Comparison of ENCODE assay signal across 14 cellular contexts in genomic region chr3:149401926-149402310, GRCh38. TPM values are rescaled to one million over a fixed set of nuclear protein-coding genes. Genes with fewer than 3 reads are reported as not detected.
A peak's percentile ranks its signal among the peaks of the same experiment; 100 is the strongest.
DNase-seq lines count a peak whose midpoint lies in the region; ATAC-seq and TF ChIP-seq lines count a peak whose summit lies in the region.
"Had no signal": no experiment of that assay in that cellular context is flagged by ENCODE, and none has a peak within 500 bp of the region (broad histone marks: within the 10 kb centered on the region; RNA-seq: fewer than 3 reads in every experiment).

No MANE protein-coding gene starts in this region.

- no peak for TF ChIP-seq POLR2A in tibial nerve (IDR thresholded peaks at IDR 0.05)

- CTCF ChIA-PET in AG04450 (lab: Charles Lee) = interaction anchor here (1.0 to 1.7 kb wide), 5 partner anchors 11 to 446 kb away, joined by 3 to 4 read pairs (median 3); no protein-coding TSS in a partner anchor

- DNase-seq in AG04450 (ENCODE audit: low read depth, low spot score) = no peak
- peak; percentile 9 for DNase-seq in MV-4-11 (lab: John Stamatoyannopoulos, UW)
- DNase-seq in COLO668 (lab: John Stamatoyannopoulos, UW; ENCODE audit: unreplicated experiment) = no peak
- no peak for DNase-seq in tibial nerve (ENCODE audit: low spot score in 2 of 2)
- DNase-seq: activated effector memory CD4-positive, alpha-beta T cell treated with Interleukin-2 at 50 U/mL for 16 hours; glutamatergic neuron; stimulated activated naive CD8-positive, alpha-beta T cell treated with anti-CD3 and anti-CD28 coated beads, Interleukin-15, Interleukin-2, amounts not matched to agents 100 U/mL and 50 U/mL, for 24 hours had no signal

- H3K27me3 ChIP-seq in AG04450 (ENCODE audit: control insufficient read depth, insufficient read depth, low read length) = no peaks in the 10 kb centered on the region
- H3K27me3 ChIP-seq in duodenal mucosa (ENCODE audit: control insufficient read depth in 1 of 2, insufficient read depth in 2 of 2, low read length in 2 of 2) = no peaks in the 10 kb centered on the region
- H3K27me3 ChIP-seq in mucosa of stomach (ENCODE audit: control insufficient read depth, insufficient read depth, low read length) = no peaks in the 10 kb centered on the region
- no peaks in the 10 kb centered on the region for H3K27me3 ChIP-seq in tibial nerve
- H3K27me3 ChIP-seq: cardiac muscle cell had no signal

- H3K9me3 ChIP-seq in AG04450 (ENCODE audit: control insufficient read depth, insufficient read depth, low read length) (no peaks in the 10 kb centered on the region), duodenal mucosa (ENCODE audit: control insufficient read depth in 1 of 2, low read length in 2 of 2) (no peaks in the 10 kb centered on the region), mucosa of stomach (ENCODE audit: control insufficient read depth, low read length) (no peaks in the 10 kb centered on the region), tibial nerve (no peaks in the 10 kb centered on the region)

- H3K4me3 ChIP-seq in AG04450 (ENCODE audit: low read depth, low read length) (no peak overlapping the region), duodenal mucosa (ENCODE audit: low read depth in 1 of 2, low read length in 2 of 2) (no peak overlapping the region), mucosa of stomach (ENCODE audit: low read length) (no peak overlapping the region), tibial nerve (no peak overlapping the region)
- H3K4me3 ChIP-seq: cardiac muscle cell, SK-N-MC had no signal

- 83 to 84% methylated on average over 2 of the region's 2 CpGs for WGBS in tibial nerve, 2 donors

- no peak for TF ChIP-seq EP300 in tibial nerve (IDR thresholded peaks at IDR 0.05)

- H3K27ac ChIP-seq in AG04450 (ENCODE audit: low read depth, low read length) (peak overlapping the region; percentile 43), duodenal mucosa (ENCODE audit: low read depth, low read length) (peak overlapping the region; percentile 51), tibial nerve (no peak overlapping the region)
- H3K27ac ChIP-seq: cardiac muscle cell, SK-N-MC had no signal

- TF ChIP-seq CTCF in AG04450 (IDR thresholded peaks at IDR 0.05; ENCODE audit: low read depth, low read length) = no peak
- no peak for TF ChIP-seq CTCF in tibial nerve (IDR thresholded peaks at IDR 0.05)

- H3K36me3 ChIP-seq in duodenal mucosa (ENCODE audit: control insufficient read depth in 1 of 2, insufficient read depth in 2 of 2, low read length in 2 of 2) = no peaks in the 10 kb centered on the region
- no peaks in the 10 kb centered on the region for H3K36me3 ChIP-seq in mucosa of stomach (ENCODE audit: control insufficient read depth, insufficient read depth, low read length)
- no peaks in the 10 kb centered on the region for H3K36me3 ChIP-seq in tibial nerve
- H3K36me3 ChIP-seq: cardiac muscle cell had no signal

- POLR2A ChIA-PET in AG04450 (lab: Yijun Ruan, JAX) = interaction anchor here (0.9 to 1.3 kb wide), 6 partner anchors 15 to 272 kb away, joined by 3 to 7 read pairs (median 4); partner anchors contain the start of genes TM4SF1 and WWTR1

- H3K4me1 ChIP-seq in duodenal mucosa (ENCODE audit: control insufficient read depth in 1 of 2, insufficient read depth in 2 of 2, low read length in 2 of 2) = peaks cover 9 to 24% of the 10 kb centered on the region in 2 donors
- peaks cover 40% of the 10 kb centered on the region for H3K4me1 ChIP-seq in mucosa of stomach (ENCODE audit: control insufficient read depth, insufficient read depth, low read length)
- no peaks in the 10 kb centered on the region for H3K4me1 ChIP-seq in tibial nerve

- ATAC-seq in GM21381 (IDR thresholded peaks at IDR 0.05; ENCODE audit: unreplicated experiment) (no peak), GM19395 (IDR thresholded peaks at IDR 0.05; ENCODE audit: unreplicated experiment) (no peak)
- ATAC-seq: stimulated activated naive CD8-positive, alpha-beta T cell treated with anti-CD3 and anti-CD28 coated beads, Interleukin-15, Interleukin-2, amounts not matched to agents 100 U/mL and 50 U/mL, for 24 hours had no signal

- H3K9ac ChIP-seq in duodenal mucosa (ENCODE audit: low read depth in 1 of 2, low read length in 2 of 2) (no peak overlapping the region), mucosa of stomach (ENCODE audit: low read length) (peak overlapping the region; percentile 47)

RNA-seq across cellular contexts. Expression of gene TM4SF1, which starts 24.5 kb away (rescaled TPM):
- 232 and 260 TPM in 2 replicates for polyA plus RNA-seq in AG04450 (2011; rRNA removed)
- 189 and 207 TPM in 2 replicates for polyA minus RNA-seq in AG04450 (2011; rRNA and poly(A)+ RNA removed)
- 100 to 1,000 TPM; 132 to 264 (median 169) TPM for total RNA-seq in tibial nerve
- total RNA-seq: activated CD8-positive, alpha-beta memory T cell treated with anti-CD3 and anti-CD28 coated beads for 36 hours had no signal

Comparison
In these comparisons a context has a peak if more than half of its experiments do, and no peak if none do; other contexts are left out.
1. H3K27ac ChIP-seq: peak in AG04450 (single experiment) and duodenal mucosa (single experiment); none in tibial nerve (0 of 4).